10 cellular contexts compared by ENCODE assay signal in genomic region chr11:34223021-34223813, GRCh38.
DNase-seq lines count a peak whose midpoint lies in the region; ATAC-seq and TF ChIP-seq lines count a peak whose summit lies in the region.
"Had no signal": no experiment of that assay in that cellular context is flagged by ENCODE, and none has a peak within 500 bp of the region (broad histone marks: within the 10 kb centered on the region; RNA-seq: fewer than 3 reads in every experiment).

No MANE protein-coding gene starts in this region.

- no peaks in the 10 kb centered on the region for H3K27me3 ChIP-seq in thoracic aorta (replicated peaks; ENCODE audit: insufficient read depth)
- no peaks in the 10 kb centered on the region for H3K27me3 ChIP-seq in esophagus squamous epithelium

- peak; percentile 76 for DNase-seq in HCEC 1CT
- DNase-seq in astrocyte of the cerebellum (ENCODE audit: low read depth), result peak; percentile 65
- DNase-seq in kidney tubule cell (ENCODE audit: low spot score), result peak; percentile 54
- peak; percentile 30 for DNase-seq in thoracic aorta (ENCODE audit: low spot score)
- DNase-seq in NCI-H1105 (lab: John Stamatoyannopoulos, UW), result no peak
- DNase-seq in esophagus squamous epithelium (lab: John Stamatoyannopoulos, UW), result no peak
- no peak for DNase-seq in HK-2 (ENCODE audit: unreplicated experiment)
- DNase-seq in stimulated activated CD4-positive, alpha-beta T cell treated with anti-CD3 and anti-CD28 coated beads, Interleukin-2, amount 100 ng/mL, for 24 hours, result no peak
- DNase-seq: erythroblast, SHP77 had no signal

- WGBS in esophagus squamous epithelium, 2 donors, result 61 to 66% methylated on average over 13 to 16 of the region's 17 CpGs

- H3K9me3 ChIP-seq in thoracic aorta, result no peaks in the 10 kb centered on the region
- H3K9me3 ChIP-seq in esophagus squamous epithelium, result no peaks in the 10 kb centered on the region

- H3K36me3 ChIP-seq in thoracic aorta, result no peaks in the 10 kb centered on the region
- no peaks in the 10 kb centered on the region for H3K36me3 ChIP-seq in esophagus squamous epithelium

- TF ChIP-seq CTCF in astrocyte of the cerebellum (IDR thresholded peaks at IDR 0.05; ENCODE audit: low read depth, low read length, missing control alignments) (no peak), thoracic aorta (IDR thresholded peaks at IDR 0.05) (no peak), esophagus squamous epithelium (IDR thresholded peaks at IDR 0.05) (no peak)

- H3K27ac ChIP-seq in thoracic aorta (peak overlapping the region; percentile 50 to 65), esophagus squamous epithelium (peak overlapping the region in 2 of 4 donors; percentile 15 to 38)

- in situ Hi-C loops in astrocyte of the cerebellum (cut with HindIII; ENCODE audit: low sequenced_read_pairs), result no loop called here

- intact Hi-C loops in esophagus squamous epithelium (cut with DNase I), result no loop called here

- peak; percentile 56 for ATAC-seq in thoracic aorta (ENCODE audit: insufficient number of reproducible peaks, low FRiP score, low read depth)

- H3K4me1 ChIP-seq in thoracic aorta (ENCODE audit: control insufficient read depth in 1 of 2, low read depth in 2 of 2) (peaks cover 6 to 20% of the 10 kb centered on the region in 2 donors), esophagus squamous epithelium (peaks cover 0 to 13% (median 4%) of the 10 kb centered on the region in 3 donors)

- no peak for TF ChIP-seq POLR2A in esophagus squamous epithelium (IDR thresholded peaks at IDR 0.05)

- H3K4me3 ChIP-seq in astrocyte of the cerebellum (ENCODE audit: low read depth, low read length) (no peak overlapping the region), thoracic aorta (peak overlapping the region; percentile 31), esophagus squamous epithelium (no peak overlapping the region)

Comparison
In these comparisons a context has a peak if more than half of its experiments do, and no peak if none do; other contexts are left out.
1. DNase-seq: peak in HCEC 1CT (single experiment), astrocyte of the cerebellum (single experiment), kidney tubule cell (single experiment) and thoracic aorta (single experiment); none in NCI-H1105 (single experiment), esophagus squamous epithelium (single experiment), HK-2 (single experiment) and stimulated activated CD4-positive, alpha-beta T cell treated with anti-CD3 and anti-CD28 coated beads, Interleukin-2, amount 100 ng/mL, for 24 hours (0 of 2).